ENCODE assay signal across 8 cellular contexts in the genomic region with DNA sequence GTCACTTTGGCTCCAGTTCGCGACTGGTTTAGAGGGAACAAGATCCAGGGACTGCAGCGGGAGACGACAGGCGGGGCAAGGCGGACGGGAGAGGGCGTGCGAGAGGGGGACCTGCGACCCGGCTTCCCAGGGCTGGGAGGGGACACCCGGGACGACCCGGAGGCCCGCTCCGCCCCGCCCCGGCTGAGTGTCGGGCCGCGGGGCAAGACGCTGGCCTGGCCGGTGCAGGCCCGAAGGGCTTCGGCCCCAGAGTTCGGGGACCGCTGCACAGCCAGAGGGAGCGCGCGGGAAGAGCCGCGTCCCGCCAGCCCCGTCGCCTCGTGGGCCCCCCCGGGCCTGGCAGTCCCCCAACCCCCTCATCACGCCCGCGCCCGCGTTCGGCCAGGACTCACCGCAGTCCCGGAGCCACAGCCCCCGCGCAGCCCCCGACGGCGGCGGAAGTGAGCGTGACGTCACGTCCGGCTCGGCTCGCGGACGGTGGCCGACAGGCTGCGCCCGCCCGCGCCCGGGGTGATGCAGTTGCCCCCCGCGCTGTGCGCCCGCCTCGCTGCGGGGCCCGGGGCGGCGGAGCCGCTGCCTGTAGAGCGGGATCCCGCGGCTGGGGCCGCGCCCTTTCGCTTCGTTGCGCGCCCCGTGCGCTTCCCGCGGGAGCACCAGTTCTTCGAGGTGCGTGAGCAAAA. TPM values are rescaled to one million over a fixed set of nuclear protein-coding genes. Genes with fewer than 3 reads are reported as not detected.
DNase-seq lines count a peak whose midpoint lies in the region; ATAC-seq and TF ChIP-seq lines count a peak whose summit lies in the region.

A gene with protein sequence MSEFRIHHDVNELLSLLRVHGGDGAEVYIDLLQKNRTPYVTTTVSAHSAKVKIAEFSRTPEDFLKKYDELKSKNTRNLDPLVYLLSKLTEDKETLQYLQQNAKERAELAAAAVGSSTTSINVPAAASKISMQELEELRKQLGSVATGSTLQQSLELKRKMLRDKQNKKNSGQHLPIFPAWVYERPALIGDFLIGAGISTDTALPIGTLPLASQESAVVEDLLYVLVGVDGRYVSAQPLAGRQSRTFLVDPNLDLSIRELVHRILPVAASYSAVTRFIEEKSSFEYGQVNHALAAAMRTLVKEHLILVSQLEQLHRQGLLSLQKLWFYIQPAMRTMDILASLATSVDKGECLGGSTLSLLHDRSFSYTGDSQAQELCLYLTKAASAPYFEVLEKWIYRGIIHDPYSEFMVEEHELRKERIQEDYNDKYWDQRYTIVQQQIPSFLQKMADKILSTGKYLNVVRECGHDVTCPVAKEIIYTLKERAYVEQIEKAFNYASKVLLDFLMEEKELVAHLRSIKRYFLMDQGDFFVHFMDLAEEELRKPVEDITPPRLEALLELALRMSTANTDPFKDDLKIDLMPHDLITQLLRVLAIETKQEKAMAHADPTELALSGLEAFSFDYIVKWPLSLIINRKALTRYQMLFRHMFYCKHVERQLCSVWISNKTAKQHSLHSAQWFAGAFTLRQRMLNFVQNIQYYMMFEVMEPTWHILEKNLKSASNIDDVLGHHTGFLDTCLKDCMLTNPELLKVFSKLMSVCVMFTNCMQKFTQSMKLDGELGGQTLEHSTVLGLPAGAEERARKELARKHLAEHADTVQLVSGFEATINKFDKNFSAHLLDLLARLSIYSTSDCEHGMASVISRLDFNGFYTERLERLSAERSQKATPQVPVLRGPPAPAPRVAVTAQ (minus strand): TSS at position 442 of the 680 bp plus-strand sequence. CDS start 5,931 bp downstream, outside the sequence.
A gene with protein sequence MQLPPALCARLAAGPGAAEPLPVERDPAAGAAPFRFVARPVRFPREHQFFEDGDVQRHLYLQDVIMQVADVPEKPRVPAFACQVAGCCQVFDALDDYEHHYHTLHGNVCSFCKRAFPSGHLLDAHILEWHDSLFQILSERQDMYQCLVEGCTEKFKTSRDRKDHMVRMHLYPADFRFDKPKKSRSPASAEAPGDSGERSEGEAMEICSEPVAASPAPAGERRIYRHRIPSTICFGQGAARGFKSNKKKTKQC (plus strand): TSS at position 484 of the 680 bp plus-strand sequence. CDS start 30 bp downstream, at position 514.

- no peaks in the 10 kb centered on the region for H3K27me3 ChIP-seq in GM06990 (replicated peaks; ENCODE audit: control insufficient read depth, insufficient read depth, low read length)
- H3K27me3 ChIP-seq in GM23248 (replicated peaks; ENCODE audit: insufficient read depth) = no peaks in the 10 kb centered on the region
- no peaks in the 10 kb centered on the region for H3K27me3 ChIP-seq in adipocyte (replicated peaks; ENCODE audit: control insufficient read depth, insufficient read depth, low read length)
- no peaks in the 10 kb centered on the region for H3K27me3 ChIP-seq in heart left ventricle
- H3K27me3 ChIP-seq in upper lobe of left lung = no peaks in the 10 kb centered on the region

- H3K4me3 Mint-ChIP-seq in T-cell = peak within 1 kb of the TSS; percentile 87 to 98 (median 97)
- peak within 1 kb of the TSS; percentile 97 for H3K4me3 Mint-ChIP-seq in progenitor cell of endocrine pancreas (ENCODE audit: low read depth)

- H3K36me3 Mint-ChIP-seq in T-cell (peaks cover 22% of the 10 kb centered on the region), progenitor cell of endocrine pancreas (ENCODE audit: insufficient read depth) (peaks cover 3% of the 10 kb centered on the region)

- in situ Hi-C loops in GM23248 (cut with MboI) = no loop called here

- H3K79me2 ChIP-seq in GM23248 (ENCODE audit: insufficient read depth) = peaks cover 49% of the 10 kb centered on the region

- intact Hi-C loops in heart left ventricle (cut with DNase I) = loop anchor here in 2 of 10 donors (2.0 to 5.0 kb wide), 4 partner anchors 46 to 84 kb away; a partner anchor contains a TSS

- H3K27ac Mint-ChIP-seq in T-cell (peak within 1 kb of the TSS; percentile 98 to 100), progenitor cell of endocrine pancreas (peak within 1 kb of the TSS; percentile 99)

- H3K4me1 ChIP-seq in GM23248 (ENCODE audit: insufficient read depth) = peaks cover 11% of the 10 kb centered on the region
- peaks cover 16% of the 10 kb centered on the region for H3K4me1 ChIP-seq in adipocyte (ENCODE audit: control insufficient read depth, insufficient read depth, low read length)
- H3K4me1 ChIP-seq in heart left ventricle = peaks cover 0 to 38% (median 21%) of the 10 kb centered on the region in 12 donors
- H3K4me1 ChIP-seq in upper lobe of left lung = peaks cover 27 to 38% (median 32%) of the 10 kb centered on the region in 4 donors

- peaks cover 38 to 39% (median 38%) of the 10 kb centered on the region in 3 donors for H3K4me1 Mint-ChIP-seq in T-cell
- H3K4me1 Mint-ChIP-seq in progenitor cell of endocrine pancreas (ENCODE audit: low read depth) = peaks cover 8% of the 10 kb centered on the region

- POLR2A ChIA-PET in T-cell (lab: Charles Lee) = interaction anchor here (1.1 to 1.6 kb wide), 3 partner anchors 30 to 33 kb away, joined by 4 to 11 read pairs (median 6); a partner anchor contains a TSS

- H3K9me3 Mint-ChIP-seq in T-cell (no peaks in the 10 kb centered on the region), progenitor cell of endocrine pancreas (ENCODE audit: low read depth) (no peaks in the 10 kb centered on the region)

- ATAC-seq in T-cell (replicated peaks in 1 of 4) (peak; percentile 70 to 78 (median 75)), heart left ventricle (peak; percentile 62 to 93 (median 81)), upper lobe of left lung (ENCODE audit: low FRiP score in 2 of 2) (peak; percentile 82 to 95)

- no peak for TF ChIP-seq EP300 in upper lobe of left lung (IDR thresholded peaks at IDR 0.05)

- peaks cover 12% of the 10 kb centered on the region for H3K36me3 ChIP-seq in GM06990 (ENCODE audit: control insufficient read depth, insufficient read depth, low read length)
- no peaks in the 10 kb centered on the region for H3K36me3 ChIP-seq in GM23248 (ENCODE audit: low read depth)
- peaks cover 24% of the 10 kb centered on the region for H3K36me3 ChIP-seq in adipocyte (ENCODE audit: control insufficient read depth, insufficient read depth, low read length, severe bottlenecking)
- H3K36me3 ChIP-seq in heart left ventricle = peaks cover 0 to 38% (median 26%) of the 10 kb centered on the region in 9 donors
- peaks cover 7 to 36% (median 29%) of the 10 kb centered on the region in 4 donors for H3K36me3 ChIP-seq in upper lobe of left lung

- no peaks in the 10 kb centered on the region; the same call in 1 of the 2 replicates for H4K20me1 ChIP-seq in GM23248 (ENCODE audit: insufficient read depth)

- H3K27ac ChIP-seq in GM23248 = peak within 1 kb of the TSS; percentile 94
- H3K27ac ChIP-seq in heart left ventricle = peak within 1 kb of the TSS; percentile 92 to 99 (median 98)
- H3K27ac ChIP-seq in upper lobe of left lung = peak within 1 kb of the TSS; percentile 96 to 98 (median 96)

- CTCF ChIA-PET in T-cell (lab: Charles Lee) = interaction anchor here (0.8 to 1.8 kb wide), 5 partner anchors 12 to 33 kb away, joined by 3 to 10 read pairs (median 3); no protein-coding TSS in a partner anchor

- peak within 1 kb of the TSS; percentile 96 for H3K4me2 ChIP-seq in GM23248 (ENCODE audit: unreplicated experiment)

- peak; percentile 92 for DNase-seq in GM06990 (ENCODE audit: extremely low read depth, insufficient read length)
- peak; percentile 94 for DNase-seq in GM23248
- peak; percentile 77 to 83 for DNase-seq in Kasumi-1 (lab: John Stamatoyannopoulos, UW)
- peak; percentile 76 to 96 (median 87) for DNase-seq in T-cell
- DNase-seq in adipocyte (ENCODE audit: low read depth) = peak; percentile 93
- peak; percentile 90 to 96 (median 92) for DNase-seq in heart left ventricle
- DNase-seq in progenitor cell of endocrine pancreas (ENCODE audit: low spot score, unreplicated experiment) = peak; percentile 78
- DNase-seq in upper lobe of left lung = peak; percentile 81 to 99

- H3K4me3 ChIP-seq in GM06990 (replicated peaks; ENCODE audit: low read depth, low read length) (peak within 1 kb of the TSS; percentile 74), GM23248 (peak within 1 kb of the TSS; percentile 98), adipocyte (ENCODE audit: low read length) (peak within 1 kb of the TSS; percentile 97), heart left ventricle (peak within 1 kb of the TSS; percentile 78 to 100 (median 97)), upper lobe of left lung (peak within 1 kb of the TSS; percentile 64 to 99 (median 79))

- peak within 1 kb of the TSS; percentile 75 for H2AFZ ChIP-seq in GM23248

- TF ChIP-seq POLR2A in heart left ventricle (IDR thresholded peaks at IDR 0.05) (peak in 1 of 2 donors; percentile 62), upper lobe of left lung (IDR thresholded peaks at IDR 0.05) (peak in 3 of 4 donors; percentile 63 to 95 (median 90))

- H3K27me3 Mint-ChIP-seq in T-cell = no peaks in the 10 kb centered on the region
- no peaks in the 10 kb centered on the region for H3K27me3 Mint-ChIP-seq in progenitor cell of endocrine pancreas

- no peaks in the 10 kb centered on the region for H3K9me2 ChIP-seq in GM23248 (ENCODE audit: insufficient read depth)

- TF ChIP-seq CTCF in GM06990 (IDR thresholded peaks at IDR 0.05; ENCODE audit: insufficient read depth, low read length, poor library complexity, severe bottlenecking) (peak; percentile 21), heart left ventricle (IDR thresholded peaks at IDR 0.05) (peak in 4 of 12 donors; percentile 12 to 38 (median 20)), progenitor cell of endocrine pancreas (IDR thresholded peaks at IDR 0.05; ENCODE audit: unreplicated experiment) (no peak), upper lobe of left lung (IDR thresholded peaks at IDR 0.05) (peak in 4 of 6 experiments; percentile 34 to 40 (median 37))

- no peaks in the 10 kb centered on the region for H3K9me3 ChIP-seq in GM23248 (ENCODE audit: low read depth)
- H3K9me3 ChIP-seq in adipocyte (ENCODE audit: control insufficient read depth, low read length) = no peaks in the 10 kb centered on the region
- no peaks in the 10 kb centered on the region for H3K9me3 ChIP-seq in heart left ventricle
- H3K9me3 ChIP-seq in upper lobe of left lung = no peaks in the 10 kb centered on the region

- H3F3A ChIP-seq in GM23248 (ENCODE audit: insufficient read depth) = 0 out of 2 replicates have a peak, but pooled peaks cover 5% of the 10 kb centered on the region

- H3K9ac ChIP-seq in GM23248 (peak within 1 kb of the TSS; percentile 99), adipocyte (ENCODE audit: low read length) (peak within 1 kb of the TSS; percentile 94)

- 1% methylated on average over 52 to 69 of the region's 90 CpGs for WGBS in GM23248 (ENCODE audit: low coverage in 1 of 2, low lambda C conversion rate in 2 of 2, missing lambda C conversion rate in 2 of 2), 2 experiments
- 0% methylated on average over 29 to 90 of the region's 90 CpGs for WGBS in heart left ventricle, 4 donors
- WGBS in upper lobe of left lung, 2 donors = 0 to 3% methylated on average over 19 to 45 of the region's 90 CpGs

RNA-seq across cellular contexts. Expression of the first gene that starts in this region (rescaled TPM):
- 50.3 and 53.9 TPM in 2 replicates for total RNA-seq in GM23248 (2014; rRNA removed; shearing (Covaris generic))
- polyA plus RNA-seq in GM23248 (2016; fragmentation: Nextera tagmentation; extraction: Ambion mirVana) (35.3 and 39.7 TPM in 2 replicates), heart left ventricle (10 to 100 TPM; 34.5 to 36.0 TPM)
- total RNA-seq in T-cell (10 to 100 TPM; 64.5 to 80.8 (median 72.7) TPM), heart left ventricle (10 to 100 TPM; 33.5 to 49.5 (median 40.1) TPM), progenitor cell of endocrine pancreas (63.2 and 77.0 TPM in 2 replicates), upper lobe of left lung (100 to 1,000 TPM in 1 of 6 donors, 10 to 100 TPM in 5; 41.7 to 106 (median 56.3) TPM)

RNA-seq across cellular contexts. Expression of the second gene that starts in this region (rescaled TPM):
- total RNA-seq in GM23248 (2014; rRNA removed; shearing (Covaris generic)) = 12.4 and 12.6 TPM in 2 replicates
- polyA plus RNA-seq in GM23248 (2016; fragmentation: Nextera tagmentation; extraction: Ambion mirVana) = 59.5 and 63.3 TPM in 2 replicates
- total RNA-seq in T-cell = 10 to 100 TPM; 35.2 to 44.7 (median 36.8) TPM
- 10 to 100 TPM; 34.5 to 53.3 (median 40.5) TPM for total RNA-seq in heart left ventricle
- 10 to 100 TPM; 44.5 to 80.4 TPM for polyA plus RNA-seq in heart left ventricle
- 54.2 and 56.8 TPM in 2 replicates for total RNA-seq in progenitor cell of endocrine pancreas
- total RNA-seq in upper lobe of left lung = 10 to 100 TPM; 12.6 to 44.2 (median 33.0) TPM

Comparison
In these comparisons a context has a peak if more than half of its experiments do, and no peak if none do; other contexts are left out.
1. Peak in every context shown above with its lines: DNase-seq, ATAC-seq, H3K4me3 ChIP-seq and H3K27ac ChIP-seq.